1 cellular context compared by ENCODE assay signal in the genomic region with DNA sequence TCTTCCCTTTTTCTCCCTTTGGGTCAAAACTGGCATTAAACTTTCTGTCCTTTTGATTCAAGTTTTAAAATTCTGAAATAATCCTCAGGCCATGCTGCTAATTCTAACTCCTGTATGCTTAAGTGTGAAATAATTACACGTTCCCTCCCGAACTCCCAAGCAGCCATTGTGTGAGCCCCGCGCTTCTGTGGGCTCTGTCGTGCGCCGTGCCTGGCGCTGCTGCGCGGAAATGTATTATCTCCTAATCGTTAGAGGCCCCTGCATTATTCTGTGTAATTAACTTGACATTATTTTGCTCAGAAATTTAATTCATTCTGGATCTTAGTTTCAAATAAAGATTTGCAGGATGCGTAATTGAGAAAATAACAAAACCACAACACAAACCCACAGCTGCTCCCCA.
TF ChIP-seq lines count a peak whose summit lies in the region.

No MANE protein-coding gene starts in this region.

TF ChIP-seq in WTC11, 78 proteins besides CTCF, POLR2A, EP300 and RAD21 (continued from another document):
- TF ChIP-seq, protein P1, sequence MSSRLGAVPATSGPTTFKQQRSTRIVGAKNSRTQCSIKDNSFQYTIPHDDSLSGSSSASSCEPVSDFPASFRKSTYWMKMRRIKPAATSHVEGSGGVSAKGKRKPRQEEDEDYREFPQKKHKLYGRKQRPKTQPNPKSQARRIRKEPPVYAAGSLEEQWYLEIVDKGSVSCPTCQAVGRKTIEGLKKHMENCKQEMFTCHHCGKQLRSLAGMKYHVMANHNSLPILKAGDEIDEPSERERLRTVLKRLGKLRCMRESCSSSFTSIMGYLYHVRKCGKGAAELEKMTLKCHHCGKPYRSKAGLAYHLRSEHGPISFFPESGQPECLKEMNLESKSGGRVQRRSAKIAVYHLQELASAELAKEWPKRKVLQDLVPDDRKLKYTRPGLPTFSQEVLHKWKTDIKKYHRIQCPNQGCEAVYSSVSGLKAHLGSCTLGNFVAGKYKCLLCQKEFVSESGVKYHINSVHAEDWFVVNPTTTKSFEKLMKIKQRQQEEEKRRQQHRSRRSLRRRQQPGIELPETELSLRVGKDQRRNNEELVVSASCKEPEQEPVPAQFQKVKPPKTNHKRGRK (CRISPR knock-in tag; IDR thresholded peaks at IDR 0.05; ENCODE audit: borderline replicate concordance), result no peak
- no peak for TF ChIP-seq MYBL2 (CRISPR knock-in tag; IDR thresholded peaks at IDR 0.05)
- TF ChIP-seq GTF2I (CRISPR knock-in tag; conservative IDR thresholded peaks at IDR 0.05), result no peak
- no peak for TF ChIP-seq TEAD1 (CRISPR knock-in tag; IDR thresholded peaks at IDR 0.05)
- TF ChIP-seq NR2C2 (CRISPR knock-in tag; IDR thresholded peaks at IDR 0.05), result no peak
- TF ChIP-seq GRHL2 (CRISPR knock-in tag; IDR thresholded peaks at IDR 0.05; ENCODE audit: insufficient replicate concordance, severe bottlenecking), result no peak
- TF ChIP-seq TEAD4 (CRISPR knock-in tag; IDR thresholded peaks at IDR 0.05), result no peak
- no peak for TF ChIP-seq SP1 (CRISPR knock-in tag; conservative IDR thresholded peaks at IDR 0.05)
- TF ChIP-seq, protein P2, sequence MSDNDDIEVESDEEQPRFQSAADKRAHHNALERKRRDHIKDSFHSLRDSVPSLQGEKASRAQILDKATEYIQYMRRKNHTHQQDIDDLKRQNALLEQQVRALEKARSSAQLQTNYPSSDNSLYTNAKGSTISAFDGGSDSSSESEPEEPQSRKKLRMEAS (CRISPR knock-in tag; IDR thresholded peaks at IDR 0.05), result no peak
- no peak for TF ChIP-seq GABPB1 (CRISPR knock-in tag; IDR thresholded peaks at IDR 0.05)
